In the genomic region with DNA sequence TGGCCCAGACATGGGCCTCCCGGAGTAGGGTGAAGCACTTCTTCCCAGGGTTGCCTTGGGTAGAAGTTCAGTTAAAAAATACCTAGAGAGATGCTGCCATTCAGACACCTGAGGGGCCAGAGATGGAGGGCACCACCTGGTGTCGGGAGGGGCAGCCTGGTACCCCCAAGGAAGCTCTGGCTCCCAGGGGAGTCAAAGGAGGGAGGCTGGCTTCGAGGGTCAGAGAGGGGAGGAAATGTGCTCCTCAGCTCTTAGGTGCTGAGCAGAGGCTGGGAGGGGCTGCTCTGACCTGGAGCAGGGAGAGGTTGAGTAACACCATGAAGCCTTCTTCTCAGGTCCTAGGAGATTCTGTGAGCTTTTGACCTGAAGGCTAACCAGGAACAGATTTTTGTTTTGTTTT, we compare ENCODE assay signal across 8 cellular contexts. TPM values are rescaled to one million over a fixed set of nuclear protein-coding genes. Genes with fewer than 3 reads are reported as not detected.
A peak's percentile ranks its signal among the peaks of the same experiment; 100 is the strongest.
DNase-seq lines count a peak whose midpoint lies in the region; ATAC-seq, FAIRE-seq and TF ChIP-seq lines count a peak whose summit lies in the region.

No MANE protein-coding gene starts in this region.

- H3K9me3 Mint-ChIP-seq in astrocyte (ENCODE audit: unreplicated experiment) (no peaks in the 10 kb centered on the region), mesothelial cell of epicardium (no peaks in the 10 kb centered on the region)

- H3K9me3 ChIP-seq in astrocyte (ENCODE audit: insufficient read depth, low read depth, low read length) = no peaks in the 10 kb centered on the region

- intact Hi-C loops in Right ventricle myocardium inferior (cut with DNase I) (loop anchor here (5.0 kb wide), 1 partner anchor 108 kb away; no protein-coding TSS in a partner anchor), Right ventricle myocardium superior (cut with DNase I) (loop anchor here (5.0 kb wide), 1 partner anchor 53 kb away; a partner anchor contains a TSS)

- H3K27ac Mint-ChIP-seq in astrocyte (ENCODE audit: unreplicated experiment) (peak overlapping the region; percentile 31), mesothelial cell of epicardium (peak overlapping the region; percentile 43)

- H3K36me3 Mint-ChIP-seq in astrocyte (ENCODE audit: low read depth, unreplicated experiment) (peaks cover 8% of the 10 kb centered on the region), mesothelial cell of epicardium (no peaks in the 10 kb centered on the region)

- peaks cover 64% of the 10 kb centered on the region for H4K20me1 ChIP-seq in astrocyte (ENCODE audit: insufficient read depth, low read length)

- H3K9ac ChIP-seq in astrocyte (ENCODE audit: low read length) = peak overlapping the region; percentile 83

- H3K4me1 Mint-ChIP-seq in astrocyte (ENCODE audit: low read depth, unreplicated experiment) = peaks cover 51% of the 10 kb centered on the region
- peaks cover 32% of the 10 kb centered on the region for H3K4me1 Mint-ChIP-seq in mesothelial cell of epicardium

- H3K4me3 Mint-ChIP-seq in astrocyte (ENCODE audit: unreplicated experiment) (peak overlapping the region; percentile 97), mesothelial cell of epicardium (peak overlapping the region; percentile 95)

- H3K36me3 ChIP-seq in astrocyte (ENCODE audit: insufficient read depth, low read length) = no peaks in the 10 kb centered on the region
- H3K36me3 ChIP-seq in urinary bladder (ENCODE audit: insufficient read depth) = no peaks in the 10 kb centered on the region

- 46% methylated on average over 3 of the region's 3 CpGs for WGBS in urinary bladder

- TF ChIP-seq CTCF in astrocyte (IDR thresholded peaks at IDR 0.05; ENCODE audit: insufficient read depth, low read depth, low read length) (no peak), mesothelial cell of epicardium (IDR thresholded peaks at IDR 0.05; ENCODE audit: unreplicated experiment) (no peak)

- H3K27ac ChIP-seq in astrocyte (ENCODE audit: low read depth, low read length) (no peak overlapping the region), urinary bladder (ENCODE audit: low read depth) (no peak overlapping the region)

- no peaks in the 10 kb centered on the region for H3K27me3 Mint-ChIP-seq in astrocyte (ENCODE audit: low read depth, unreplicated experiment)
- no peaks in the 10 kb centered on the region for H3K27me3 Mint-ChIP-seq in mesothelial cell of epicardium (ENCODE audit: low read depth)

- H3K27me3 ChIP-seq in astrocyte (ENCODE audit: insufficient read depth, low read length) = no peaks in the 10 kb centered on the region

- peaks cover 55% of the 10 kb centered on the region for H3K79me2 ChIP-seq in astrocyte (ENCODE audit: insufficient read depth, low read length)

- DNase-seq in Right ventricle myocardium inferior (ENCODE audit: missing footprints) = peak; percentile 44
- DNase-seq in Right ventricle myocardium superior = no peak
- no peak for DNase-seq in astrocyte (ENCODE audit: low read depth)
- no peak for DNase-seq in mesothelial cell of epicardium (ENCODE audit: low spot score in 2 of 2, unreplicated experiment in 2 of 2)
- no peak for DNase-seq in stimulated activated naive CD4-positive, alpha-beta T cell treated with Interleukin-2 at 50 U/mL for 16 hours (lab: John Stamatoyannopoulos, UW)
- no peak for DNase-seq in GF-D8 (lab: John Stamatoyannopoulos, UW)
- no peak for DNase-seq in effector CD4-positive, alpha-beta T cell

- H3K4me1 ChIP-seq in astrocyte (ENCODE audit: insufficient read depth, low read length) (peaks cover 37% of the 10 kb centered on the region), urinary bladder (ENCODE audit: insufficient read depth) (peaks cover 2% of the 10 kb centered on the region)

- H3K4me2 ChIP-seq in astrocyte (ENCODE audit: low read length) = peak overlapping the region; percentile 92

- H3K4me3 ChIP-seq in astrocyte (ENCODE audit: insufficient read depth, low read depth, low read length) = peak overlapping the region; percentile 79
- peak overlapping the region; percentile 84 for H3K4me3 ChIP-seq in urinary bladder (ENCODE audit: low read depth, low read length)

- H2AFZ ChIP-seq in astrocyte (ENCODE audit: low read depth, low read length) = no peak overlapping the region

- no peak for FAIRE-seq in astrocyte (lab: Jason Lieb, UNC)

- ATAC-seq in Right ventricle myocardium inferior (no peak), Right ventricle myocardium superior (ENCODE audit: poor library complexity) (no peak)

RNA-seq across cellular contexts. Expression of a gene that starts 1.1 kb away (rescaled TPM):
- total RNA-seq in Right ventricle myocardium inferior (6.2 TPM), Right ventricle myocardium superior (4.6 TPM), astrocyte (16.2 and 18.7 TPM in 2 replicates), mesothelial cell of epicardium (12.3 to 13.4 TPM (median 13.2 TPM) in 3 replicates), urinary bladder (7.3 TPM)
- 7.8 TPM for polyA plus RNA-seq in urinary bladder

RNA-seq across cellular contexts. Expression of a gene that starts 1.4 kb away (rescaled TPM):
- total RNA-seq in Right ventricle myocardium inferior (10.6 TPM), Right ventricle myocardium superior (10.4 TPM), astrocyte (12.9 and 14.0 TPM in 2 replicates), mesothelial cell of epicardium (5.1 to 7.2 TPM (median 5.2 TPM) in 3 replicates), urinary bladder (6.2 TPM)
- polyA plus RNA-seq in urinary bladder = 6.7 TPM

RNA-seq across cellular contexts. Expression of a gene that starts 50.4 kb away (rescaled TPM):
- total RNA-seq in Right ventricle myocardium inferior = 16.7 TPM
- total RNA-seq in Right ventricle myocardium superior = 15.8 TPM
- 39.8 and 43.7 TPM in 2 replicates for total RNA-seq in astrocyte
- 53.7 to 63.0 TPM (median 61.6 TPM) in 3 replicates for total RNA-seq in mesothelial cell of epicardium
- 42.4 TPM for total RNA-seq in urinary bladder
- polyA plus RNA-seq in urinary bladder = 22.7 TPM
